In genomic region chr2:881204-881918, GRCh38 we compare ENCODE assay signal across 14 cellular contexts.
DNase-seq lines count a peak whose midpoint lies in the region; ATAC-seq, FAIRE-seq and TF ChIP-seq lines count a peak whose summit lies in the region.
"Had no signal": no experiment of that assay in that cellular context is flagged by ENCODE, and none has a peak within 500 bp of the region (broad histone marks: within the 10 kb centered on the region; RNA-seq: fewer than 3 reads in every experiment).

No MANE protein-coding gene starts in this region.

- H3K27ac ChIP-seq in BLaER1 (no peak overlapping the region), mesendoderm (ENCODE audit: low read depth, low read length) (no peak overlapping the region)

- peaks cover 8% of the 10 kb centered on the region; the same call in 1 of the 2 replicates for H3K9me3 ChIP-seq in BLaER1

- H3K4me3 Mint-ChIP-seq in activated naive CD8-positive, alpha-beta T cell treated with anti-CD3 and anti-CD28 coated beads, Interleukin-2, amount 50 U/mL, for 24 hours: no peak overlapping the region
- H3K4me3 Mint-ChIP-seq: activated T-helper 1 cell treated with anti-CD3 and anti-CD28 coated beads, Interleukin-12 subunit alpha, Interleukin-12 subunit beta, Interleukin-2, Interleukin-4 antibody, amounts not matched to agents 30 ng/mL and 10 ng/mL and 1 ng/mL, durations not matched to agents 14 hours and 24 hours and 36 hours had no signal

- H3K4me3 ChIP-seq in BLaER1 (no peak overlapping the region), mesendoderm (ENCODE audit: low read length) (no peak overlapping the region)

- no peak overlapping the region for H3K18ac ChIP-seq in mesendoderm (ENCODE audit: low read length)

- no peak overlapping the region for H3K27ac Mint-ChIP-seq in activated naive CD8-positive, alpha-beta T cell treated with anti-CD3 and anti-CD28 coated beads, Interleukin-2, amount 50 U/mL, for 24 hours
- H3K27ac Mint-ChIP-seq: activated T-helper 1 cell treated with anti-CD3 and anti-CD28 coated beads, Interleukin-12 subunit alpha, Interleukin-12 subunit beta, Interleukin-2, Interleukin-4 antibody, amounts not matched to agents 30 ng/mL and 10 ng/mL and 1 ng/mL, durations not matched to agents 14 hours and 24 hours and 36 hours had no signal

- no peak overlapping the region for H2BK15ac ChIP-seq in mesendoderm (replicated peaks; ENCODE audit: low read depth)

- peaks cover 22% of the 10 kb centered on the region for H3K27me3 Mint-ChIP-seq in activated naive CD8-positive, alpha-beta T cell treated with anti-CD3 and anti-CD28 coated beads, Interleukin-2, amount 50 U/mL, for 24 hours

- peaks cover 2% of the 10 kb centered on the region for H3K4me1 Mint-ChIP-seq in activated naive CD8-positive, alpha-beta T cell treated with anti-CD3 and anti-CD28 coated beads, Interleukin-2, amount 50 U/mL, for 24 hours

- no peak for TF ChIP-seq POLR2A in GM12892 (IDR thresholded peaks at IDR 0.05; ENCODE audit: low read depth, low read length)

- H2BK5ac ChIP-seq in mesendoderm (ENCODE audit: low read length): no peak overlapping the region

- ATAC-seq in GM19372 (IDR thresholded peaks at IDR 0.05; ENCODE audit: low read depth, unreplicated experiment) (peak; percentile 77), HG02884 (IDR thresholded peaks at IDR 0.05; ENCODE audit: unreplicated experiment) (peak; percentile 80)
- peak; percentile 80 for ATAC-seq in activated naive CD8-positive, alpha-beta T cell treated with anti-CD3 and anti-CD28 coated beads, Interleukin-2, amount 50 U/mL, for 24 hours
- ATAC-seq: HepG2 had no signal

- H3K9me3 Mint-ChIP-seq in activated naive CD8-positive, alpha-beta T cell treated with anti-CD3 and anti-CD28 coated beads, Interleukin-2, amount 50 U/mL, for 24 hours: no peaks in the 10 kb centered on the region
- H3K9me3 Mint-ChIP-seq: activated T-helper 1 cell treated with anti-CD3 and anti-CD28 coated beads, Interleukin-12 subunit alpha, Interleukin-12 subunit beta, Interleukin-2, Interleukin-4 antibody, amounts not matched to agents 30 ng/mL and 10 ng/mL and 1 ng/mL, durations not matched to agents 14 hours and 24 hours and 36 hours had no signal

- H3K23ac ChIP-seq in mesendoderm (ENCODE audit: low read length): no peak overlapping the region

- H4K8ac ChIP-seq in mesendoderm (ENCODE audit: low read depth, low read length): no peak overlapping the region

- H3K4me2 ChIP-seq in BLaER1 (peak overlapping the region; percentile 17; the same call in 1 of the 2 replicates), mesendoderm (ENCODE audit: low read length) (no peak overlapping the region)

- H3K27me3 ChIP-seq in BLaER1 (no peaks in the 10 kb centered on the region), mesendoderm (ENCODE audit: insufficient read depth, low read length, poor library complexity) (no peaks in the 10 kb centered on the region)

- no peak for DNase-seq in activated naive CD8-positive, alpha-beta T cell treated with anti-CD3 and anti-CD28 coated beads, Interleukin-2, amount 50 U/mL, for 24 hours
- DNase-seq in mesendoderm (no peak), NCI-H526 (lab: John Stamatoyannopoulos, UW) (no peak), GM12892 (ENCODE audit: insufficient read length) (no peak), kidney glomerular epithelial cell (lab: John Stamatoyannopoulos, UW) (no peak)
- DNase-seq: NCI-H2081; RPMI8226; stimulated activated CD4-positive, alpha-beta T cell treated with anti-CD3 and anti-CD28 coated beads, Interleukin-2, amount 100 ng/mL, for 24 hours had no signal

- no peak overlapping the region for H4K5ac ChIP-seq in mesendoderm (ENCODE audit: low read length)

- WGBS in mesendoderm (ENCODE audit: extremely low coverage, insufficient coverage, low lambda C conversion rate): no CpG with 5 or more reads among the region's 11 CpGs

- H3K79me2 ChIP-seq in mesendoderm (ENCODE audit: control insufficient read depth, insufficient read depth, low read length): no peaks in the 10 kb centered on the region

- H3K56ac ChIP-seq in mesendoderm (ENCODE audit: low read length): no peak overlapping the region

- H3K36me3 ChIP-seq in BLaER1 (no peaks in the 10 kb centered on the region), mesendoderm (ENCODE audit: control insufficient read depth, insufficient read depth, low read length) (no peaks in the 10 kb centered on the region)

- no peak for FAIRE-seq in GM12892 (lab: Jason Lieb, UNC)
- FAIRE-seq: G401.6, HepG2 had no signal

- no peaks in the 10 kb centered on the region for H4K20me1 ChIP-seq in BLaER1

- no peak overlapping the region for H2AK5ac ChIP-seq in mesendoderm (ENCODE audit: low read length)

- no peaks in the 10 kb centered on the region for H3K79me1 ChIP-seq in mesendoderm (ENCODE audit: low read length)

- H3K4me1 ChIP-seq in BLaER1 (peaks cover 9% of the 10 kb centered on the region), mesendoderm (ENCODE audit: control insufficient read depth, low read depth, low read length) (no peaks in the 10 kb centered on the region)

- H3K4ac ChIP-seq in mesendoderm (ENCODE audit: low read depth, low read length): no peak overlapping the region

- H2BK120ac ChIP-seq in mesendoderm (ENCODE audit: low read depth, low read length): no peak overlapping the region

- no peak overlapping the region for H3K9ac ChIP-seq in BLaER1
- H3K9ac ChIP-seq in mesendoderm (ENCODE audit: low read length): no peak overlapping the region

- no peaks in the 10 kb centered on the region for H3K36me3 Mint-ChIP-seq in activated naive CD8-positive, alpha-beta T cell treated with anti-CD3 and anti-CD28 coated beads, Interleukin-2, amount 50 U/mL, for 24 hours (ENCODE audit: low read depth)
